ENCODE assay signal across 1 cellular context in genomic region chr2:39435254-39435653, GRCh38.
TF ChIP-seq lines count a peak whose summit lies in the region.

No MANE protein-coding gene starts in this region.

TF ChIP-seq in SK-N-SH treated with all-trans-retinoic acid at 6 μM for 48 hours, 23 proteins besides CTCF, POLR2A, EP300 and RAD21 (continued from another document):
- no peak for TF ChIP-seq TCF4 (CRISPR knock-in tag; IDR thresholded peaks at IDR 0.05; ENCODE audit: borderline replicate concordance)
- TF ChIP-seq TOX (CRISPR knock-in tag; IDR thresholded peaks at IDR 0.05; ENCODE audit: borderline replicate concordance): no peak
- no peak for TF ChIP-seq ISL1 (CRISPR knock-in tag; IDR thresholded peaks at IDR 0.05)
- no peak for TF ChIP-seq POU6F1 (CRISPR knock-in tag; IDR thresholded peaks at IDR 0.05; ENCODE audit: borderline replicate concordance, low read depth)
- no peak for TF ChIP-seq CSDC2 (CRISPR knock-in tag; IDR thresholded peaks at IDR 0.05)
- TF ChIP-seq RARB (CRISPR knock-in tag; IDR thresholded peaks at IDR 0.05): no peak
- TF ChIP-seq ZC3H10 (CRISPR knock-in tag; IDR thresholded peaks at IDR 0.05): no peak
- no peak for TF ChIP-seq ESRRG (CRISPR knock-in tag; IDR thresholded peaks at IDR 0.05)
- no peak for TF ChIP-seq TSHZ2 (CRISPR knock-in tag; IDR thresholded peaks at IDR 0.05)
